In the genomic region with DNA sequence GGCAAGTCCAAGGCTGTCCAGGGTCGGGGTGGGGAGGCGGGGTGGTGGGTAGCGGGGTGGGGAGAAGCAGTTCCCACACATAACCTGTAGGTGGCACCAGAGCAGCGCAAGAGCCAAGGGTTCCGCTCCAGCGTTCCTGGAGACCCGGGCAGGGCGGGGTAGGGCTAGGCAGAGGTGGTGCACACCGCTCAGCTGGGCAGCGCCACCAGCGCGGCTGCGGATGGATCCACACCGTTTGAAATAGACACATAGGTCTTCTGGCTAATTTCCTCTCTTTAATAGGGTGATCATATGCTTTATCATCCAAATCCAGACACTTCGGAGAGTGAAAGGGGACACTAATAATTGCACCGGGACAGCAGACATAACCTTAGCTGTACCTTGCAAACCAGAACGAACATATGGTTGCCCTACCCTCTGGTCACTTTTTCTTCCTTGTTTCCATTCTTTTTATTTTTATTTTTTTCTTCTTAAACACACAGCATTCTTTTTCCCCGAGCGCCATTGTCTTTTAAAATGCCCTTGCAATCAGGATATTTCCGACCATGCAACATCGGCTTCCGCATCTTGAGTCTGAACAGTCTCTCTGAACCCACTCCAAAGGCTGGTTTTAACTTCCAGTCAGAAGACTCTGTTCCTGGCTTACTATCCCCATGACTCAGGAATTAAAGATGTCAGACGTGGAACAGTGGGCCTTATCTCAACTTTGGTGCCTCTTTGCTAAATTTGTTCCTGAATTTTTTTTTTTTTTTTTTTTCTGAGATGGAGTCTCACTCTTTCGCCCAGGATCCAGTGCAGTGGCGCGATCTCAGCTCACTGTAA, we compare ENCODE assay signal across 1 cellular context.
TF ChIP-seq lines count a peak whose summit lies in the region.

No MANE protein-coding gene starts in this region.

TF ChIP-seq in HEK293, 187 proteins besides CTCF, POLR2A, EP300 and RAD21 (continued from another document and continues in another):
- no peak for TF ChIP-seq ZNF624 (tag by site-specific recombination; IDR thresholded peaks at IDR 0.05)
- TF ChIP-seq ZNF394 (tag by site-specific recombination; IDR thresholded peaks at IDR 0.05; ENCODE audit: borderline replicate concordance), result no peak
- TF ChIP-seq, protein P1, sequence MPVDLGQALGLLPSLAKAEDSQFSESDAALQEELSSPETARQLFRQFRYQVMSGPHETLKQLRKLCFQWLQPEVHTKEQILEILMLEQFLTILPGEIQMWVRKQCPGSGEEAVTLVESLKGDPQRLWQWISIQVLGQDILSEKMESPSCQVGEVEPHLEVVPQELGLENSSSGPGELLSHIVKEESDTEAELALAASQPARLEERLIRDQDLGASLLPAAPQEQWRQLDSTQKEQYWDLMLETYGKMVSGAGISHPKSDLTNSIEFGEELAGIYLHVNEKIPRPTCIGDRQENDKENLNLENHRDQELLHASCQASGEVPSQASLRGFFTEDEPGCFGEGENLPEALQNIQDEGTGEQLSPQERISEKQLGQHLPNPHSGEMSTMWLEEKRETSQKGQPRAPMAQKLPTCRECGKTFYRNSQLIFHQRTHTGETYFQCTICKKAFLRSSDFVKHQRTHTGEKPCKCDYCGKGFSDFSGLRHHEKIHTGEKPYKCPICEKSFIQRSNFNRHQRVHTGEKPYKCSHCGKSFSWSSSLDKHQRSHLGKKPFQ (tag by site-specific recombination; IDR thresholded peaks at IDR 0.05), result peak; percentile 69; the same call in 1 of the 2 replicates
- TF ChIP-seq, protein P2, sequence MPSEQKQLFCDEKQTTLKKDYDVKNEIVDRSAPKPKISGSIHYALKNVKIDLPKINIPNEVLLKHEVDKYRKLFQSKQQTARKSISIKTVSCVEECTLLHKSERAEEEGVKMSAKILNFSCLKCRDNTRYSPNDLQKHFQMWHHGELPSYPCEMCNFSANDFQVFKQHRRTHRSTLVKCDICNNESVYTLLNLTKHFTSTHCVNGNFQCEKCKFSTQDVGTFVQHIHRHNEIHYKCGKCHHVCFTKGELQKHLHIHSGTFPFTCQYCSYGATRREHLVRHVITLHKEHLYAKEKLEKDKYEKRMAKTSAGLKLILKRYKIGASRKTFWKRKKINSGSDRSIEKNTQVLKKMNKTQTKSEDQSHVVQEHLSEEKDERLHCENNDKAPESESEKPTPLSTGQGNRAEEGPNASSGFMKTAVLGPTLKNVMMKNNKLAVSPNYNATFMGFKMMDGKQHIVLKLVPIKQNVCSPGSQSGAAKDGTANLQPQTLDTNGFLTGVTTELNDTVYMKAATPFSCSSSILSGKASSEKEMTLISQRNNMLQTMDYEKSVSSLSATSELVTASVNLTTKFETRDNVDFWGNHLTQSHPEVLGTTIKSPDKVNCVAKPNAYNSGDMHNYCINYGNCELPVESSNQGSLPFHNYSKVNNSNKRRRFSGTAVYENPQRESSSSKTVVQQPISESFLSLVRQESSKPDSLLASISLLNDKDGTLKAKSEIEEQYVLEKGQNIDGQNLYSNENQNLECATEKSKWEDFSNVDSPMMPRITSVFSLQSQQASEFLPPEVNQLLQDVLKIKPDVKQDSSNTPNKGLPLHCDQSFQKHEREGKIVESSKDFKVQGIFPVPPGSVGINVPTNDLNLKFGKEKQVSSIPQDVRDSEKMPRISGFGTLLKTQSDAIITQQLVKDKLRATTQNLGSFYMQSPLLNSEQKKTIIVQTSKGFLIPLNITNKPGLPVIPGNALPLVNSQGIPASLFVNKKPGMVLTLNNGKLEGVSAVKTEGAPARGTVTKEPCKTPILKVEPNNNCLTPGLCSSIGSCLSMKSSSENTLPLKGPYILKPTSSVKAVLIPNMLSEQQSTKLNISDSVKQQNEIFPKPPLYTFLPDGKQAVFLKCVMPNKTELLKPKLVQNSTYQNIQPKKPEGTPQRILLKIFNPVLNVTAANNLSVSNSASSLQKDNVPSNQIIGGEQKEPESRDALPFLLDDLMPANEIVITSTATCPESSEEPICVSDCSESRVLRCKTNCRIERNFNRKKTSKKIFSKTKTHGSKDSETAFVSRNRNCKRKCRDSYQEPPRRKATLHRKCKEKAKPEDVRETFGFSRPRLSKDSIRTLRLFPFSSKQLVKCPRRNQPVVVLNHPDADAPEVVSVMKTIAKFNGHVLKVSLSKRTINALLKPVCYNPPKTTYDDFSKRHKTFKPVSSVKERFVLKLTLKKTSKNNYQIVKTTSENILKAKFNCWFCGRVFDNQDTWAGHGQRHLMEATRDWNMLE (tag by site-specific recombination; conservative IDR thresholded peaks at IDR 0.05; ENCODE audit: low read depth), result no peak
- TF ChIP-seq FEZF1 (tag by site-specific recombination; IDR thresholded peaks at IDR 0.05), result no peak
- no peak for TF ChIP-seq ZBTB20 (tag by site-specific recombination; IDR thresholded peaks at IDR 0.05)
- TF ChIP-seq ZNF175 (tag by site-specific recombination; IDR thresholded peaks at IDR 0.05), result no peak
- no peak for TF ChIP-seq ZSCAN23 (tag by site-specific recombination; IDR thresholded peaks at IDR 0.05)
- TF ChIP-seq, protein P3, sequence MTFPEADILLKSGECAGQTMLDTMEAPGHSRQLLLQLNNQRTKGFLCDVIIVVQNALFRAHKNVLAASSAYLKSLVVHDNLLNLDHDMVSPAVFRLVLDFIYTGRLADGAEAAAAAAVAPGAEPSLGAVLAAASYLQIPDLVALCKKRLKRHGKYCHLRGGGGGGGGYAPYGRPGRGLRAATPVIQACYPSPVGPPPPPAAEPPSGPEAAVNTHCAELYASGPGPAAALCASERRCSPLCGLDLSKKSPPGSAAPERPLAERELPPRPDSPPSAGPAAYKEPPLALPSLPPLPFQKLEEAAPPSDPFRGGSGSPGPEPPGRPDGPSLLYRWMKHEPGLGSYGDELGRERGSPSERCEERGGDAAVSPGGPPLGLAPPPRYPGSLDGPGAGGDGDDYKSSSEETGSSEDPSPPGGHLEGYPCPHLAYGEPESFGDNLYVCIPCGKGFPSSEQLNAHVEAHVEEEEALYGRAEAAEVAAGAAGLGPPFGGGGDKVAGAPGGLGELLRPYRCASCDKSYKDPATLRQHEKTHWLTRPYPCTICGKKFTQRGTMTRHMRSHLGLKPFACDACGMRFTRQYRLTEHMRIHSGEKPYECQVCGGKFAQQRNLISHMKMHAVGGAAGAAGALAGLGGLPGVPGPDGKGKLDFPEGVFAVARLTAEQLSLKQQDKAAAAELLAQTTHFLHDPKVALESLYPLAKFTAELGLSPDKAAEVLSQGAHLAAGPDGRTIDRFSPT (tag by site-specific recombination; IDR thresholded peaks at IDR 0.05), result peak; percentile 87
- TF ChIP-seq ZNF660 (tag by site-specific recombination; IDR thresholded peaks at IDR 0.05), result peak; percentile 55
- no peak for TF ChIP-seq KLF1 (tag by site-specific recombination; IDR thresholded peaks at IDR 0.05)
- no peak for TF ChIP-seq HOXD13 (CRISPR knock-in tag; IDR thresholded peaks at IDR 0.05; ENCODE audit: borderline replicate concordance)
- no peak for TF ChIP-seq ZNF133 (tag by site-specific recombination; IDR thresholded peaks at IDR 0.05)
- no peak for TF ChIP-seq RBAK (tag by site-specific recombination; IDR thresholded peaks at IDR 0.05)
- TF ChIP-seq, protein P4, sequence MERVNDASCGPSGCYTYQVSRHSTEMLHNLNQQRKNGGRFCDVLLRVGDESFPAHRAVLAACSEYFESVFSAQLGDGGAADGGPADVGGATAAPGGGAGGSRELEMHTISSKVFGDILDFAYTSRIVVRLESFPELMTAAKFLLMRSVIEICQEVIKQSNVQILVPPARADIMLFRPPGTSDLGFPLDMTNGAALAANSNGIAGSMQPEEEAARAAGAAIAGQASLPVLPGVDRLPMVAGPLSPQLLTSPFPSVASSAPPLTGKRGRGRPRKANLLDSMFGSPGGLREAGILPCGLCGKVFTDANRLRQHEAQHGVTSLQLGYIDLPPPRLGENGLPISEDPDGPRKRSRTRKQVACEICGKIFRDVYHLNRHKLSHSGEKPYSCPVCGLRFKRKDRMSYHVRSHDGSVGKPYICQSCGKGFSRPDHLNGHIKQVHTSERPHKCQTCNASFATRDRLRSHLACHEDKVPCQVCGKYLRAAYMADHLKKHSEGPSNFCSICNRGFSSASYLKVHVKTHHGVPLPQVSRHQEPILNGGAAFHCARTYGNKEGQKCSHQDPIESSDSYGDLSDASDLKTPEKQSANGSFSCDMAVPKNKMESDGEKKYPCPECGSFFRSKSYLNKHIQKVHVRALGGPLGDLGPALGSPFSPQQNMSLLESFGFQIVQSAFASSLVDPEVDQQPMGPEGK (tag by site-specific recombination; IDR thresholded peaks at IDR 0.05), result no peak
- no peak for TF ChIP-seq GLI4 (tag by site-specific recombination; IDR thresholded peaks at IDR 0.05)
- TF ChIP-seq GLIS1 (tag by site-specific recombination; IDR thresholded peaks at IDR 0.05), result peak; percentile 19; the same call in 1 of the 2 replicates
- TF ChIP-seq ZNF629 (tag by site-specific recombination; IDR thresholded peaks at IDR 0.05), result no peak
- no peak for TF ChIP-seq ZNF140 (tag by site-specific recombination; IDR thresholded peaks at IDR 0.05)
- no peak for TF ChIP-seq ZNF830 (tag by site-specific recombination; IDR thresholded peaks at IDR 0.05; ENCODE audit: low read depth)
- TF ChIP-seq ZSCAN30 (tag by site-specific recombination; IDR thresholded peaks at IDR 0.05), result peak; percentile 64
- TF ChIP-seq, protein P5, sequence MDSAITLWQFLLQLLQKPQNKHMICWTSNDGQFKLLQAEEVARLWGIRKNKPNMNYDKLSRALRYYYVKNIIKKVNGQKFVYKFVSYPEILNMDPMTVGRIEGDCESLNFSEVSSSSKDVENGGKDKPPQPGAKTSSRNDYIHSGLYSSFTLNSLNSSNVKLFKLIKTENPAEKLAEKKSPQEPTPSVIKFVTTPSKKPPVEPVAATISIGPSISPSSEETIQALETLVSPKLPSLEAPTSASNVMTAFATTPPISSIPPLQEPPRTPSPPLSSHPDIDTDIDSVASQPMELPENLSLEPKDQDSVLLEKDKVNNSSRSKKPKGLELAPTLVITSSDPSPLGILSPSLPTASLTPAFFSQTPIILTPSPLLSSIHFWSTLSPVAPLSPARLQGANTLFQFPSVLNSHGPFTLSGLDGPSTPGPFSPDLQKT (IDR thresholded peaks at IDR 0.05; ENCODE audit: borderline replicate concordance, low read depth, low read length), result no peak
- TF ChIP-seq, protein P6, sequence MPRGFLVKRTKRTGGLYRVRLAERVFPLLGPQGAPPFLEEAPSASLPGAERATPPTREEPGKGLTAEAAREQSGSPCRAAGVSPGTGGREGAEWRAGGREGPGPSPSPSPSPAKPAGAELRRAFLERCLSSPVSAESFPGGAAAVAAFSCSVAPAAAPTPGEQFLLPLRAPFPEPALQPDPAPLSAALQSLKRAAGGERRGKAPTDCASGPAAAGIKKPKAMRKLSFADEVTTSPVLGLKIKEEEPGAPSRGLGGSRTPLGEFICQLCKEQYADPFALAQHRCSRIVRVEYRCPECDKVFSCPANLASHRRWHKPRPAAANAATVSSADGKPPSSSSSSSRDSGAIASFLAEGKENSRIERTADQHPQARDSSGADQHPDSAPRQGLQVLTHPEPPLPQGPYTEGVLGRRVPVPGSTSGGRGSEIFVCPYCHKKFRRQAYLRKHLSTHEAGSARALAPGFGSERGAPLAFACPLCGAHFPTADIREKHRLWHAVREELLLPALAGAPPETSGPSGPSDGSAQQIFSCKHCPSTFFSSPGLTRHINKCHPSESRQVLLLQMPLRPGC (tag by site-specific recombination; IDR thresholded peaks at IDR 0.05), result no peak
- TF ChIP-seq ZNF501 (tag by site-specific recombination; IDR thresholded peaks at IDR 0.05), result no peak
- no peak for TF ChIP-seq ZEB2 (tag by site-specific recombination; IDR thresholded peaks at IDR 0.05)
- peak; percentile 74 for TF ChIP-seq ZNF600 (tag by site-specific recombination; IDR thresholded peaks at IDR 0.05)
- TF ChIP-seq, protein P7, sequence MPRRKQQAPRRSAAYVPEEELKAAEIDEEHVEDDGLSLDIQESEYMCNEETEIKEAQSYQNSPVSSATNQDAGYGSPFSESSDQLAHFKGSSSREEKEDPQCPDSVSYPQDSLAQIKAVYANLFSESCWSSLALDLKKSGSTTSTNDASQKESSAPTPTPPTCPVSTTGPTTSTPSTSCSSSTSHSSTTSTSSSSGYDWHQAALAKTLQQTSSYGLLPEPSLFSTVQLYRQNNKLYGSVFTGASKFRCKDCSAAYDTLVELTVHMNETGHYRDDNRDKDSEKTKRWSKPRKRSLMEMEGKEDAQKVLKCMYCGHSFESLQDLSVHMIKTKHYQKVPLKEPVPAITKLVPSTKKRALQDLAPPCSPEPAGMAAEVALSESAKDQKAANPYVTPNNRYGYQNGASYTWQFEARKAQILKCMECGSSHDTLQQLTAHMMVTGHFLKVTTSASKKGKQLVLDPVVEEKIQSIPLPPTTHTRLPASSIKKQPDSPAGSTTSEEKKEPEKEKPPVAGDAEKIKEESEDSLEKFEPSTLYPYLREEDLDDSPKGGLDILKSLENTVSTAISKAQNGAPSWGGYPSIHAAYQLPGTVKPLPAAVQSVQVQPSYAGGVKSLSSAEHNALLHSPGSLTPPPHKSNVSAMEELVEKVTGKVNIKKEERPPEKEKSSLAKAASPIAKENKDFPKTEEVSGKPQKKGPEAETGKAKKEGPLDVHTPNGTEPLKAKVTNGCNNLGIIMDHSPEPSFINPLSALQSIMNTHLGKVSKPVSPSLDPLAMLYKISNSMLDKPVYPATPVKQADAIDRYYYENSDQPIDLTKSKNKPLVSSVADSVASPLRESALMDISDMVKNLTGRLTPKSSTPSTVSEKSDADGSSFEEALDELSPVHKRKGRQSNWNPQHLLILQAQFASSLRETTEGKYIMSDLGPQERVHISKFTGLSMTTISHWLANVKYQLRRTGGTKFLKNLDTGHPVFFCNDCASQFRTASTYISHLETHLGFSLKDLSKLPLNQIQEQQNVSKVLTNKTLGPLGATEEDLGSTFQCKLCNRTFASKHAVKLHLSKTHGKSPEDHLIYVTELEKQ (tag by site-specific recombination; IDR thresholded peaks at IDR 0.05; ENCODE audit: borderline replicate concordance), result no peak
- TF ChIP-seq GLIS2 (tag by site-specific recombination; IDR thresholded peaks at IDR 0.05), result peak; percentile 33; the same call in 1 of the 2 replicates
- TF ChIP-seq MYNN (tag by site-specific recombination; IDR thresholded peaks at IDR 0.05; ENCODE audit: borderline replicate concordance), result no peak
- no peak for TF ChIP-seq ZNF169 (tag by site-specific recombination; IDR thresholded peaks at IDR 0.05)
- 0 out of 2 replicates have a peak, but pooled peaks have one; percentile 45 for TF ChIP-seq KLF8 (tag by site-specific recombination; IDR thresholded peaks at IDR 0.05)
- TF ChIP-seq, protein P8, sequence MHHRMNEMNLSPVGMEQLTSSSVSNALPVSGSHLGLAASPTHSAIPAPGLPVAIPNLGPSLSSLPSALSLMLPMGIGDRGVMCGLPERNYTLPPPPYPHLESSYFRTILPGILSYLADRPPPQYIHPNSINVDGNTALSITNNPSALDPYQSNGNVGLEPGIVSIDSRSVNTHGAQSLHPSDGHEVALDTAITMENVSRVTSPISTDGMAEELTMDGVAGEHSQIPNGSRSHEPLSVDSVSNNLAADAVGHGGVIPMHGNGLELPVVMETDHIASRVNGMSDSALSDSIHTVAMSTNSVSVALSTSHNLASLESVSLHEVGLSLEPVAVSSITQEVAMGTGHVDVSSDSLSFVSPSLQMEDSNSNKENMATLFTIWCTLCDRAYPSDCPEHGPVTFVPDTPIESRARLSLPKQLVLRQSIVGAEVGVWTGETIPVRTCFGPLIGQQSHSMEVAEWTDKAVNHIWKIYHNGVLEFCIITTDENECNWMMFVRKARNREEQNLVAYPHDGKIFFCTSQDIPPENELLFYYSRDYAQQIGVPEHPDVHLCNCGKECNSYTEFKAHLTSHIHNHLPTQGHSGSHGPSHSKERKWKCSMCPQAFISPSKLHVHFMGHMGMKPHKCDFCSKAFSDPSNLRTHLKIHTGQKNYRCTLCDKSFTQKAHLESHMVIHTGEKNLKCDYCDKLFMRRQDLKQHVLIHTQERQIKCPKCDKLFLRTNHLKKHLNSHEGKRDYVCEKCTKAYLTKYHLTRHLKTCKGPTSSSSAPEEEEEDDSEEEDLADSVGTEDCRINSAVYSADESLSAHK (tag by site-specific recombination; IDR thresholded peaks at IDR 0.05), result no peak
- peak; percentile 51 for TF ChIP-seq ZNF654 (tag by site-specific recombination; IDR thresholded peaks at IDR 0.05; ENCODE audit: low read depth)
- TF ChIP-seq ZNF701 (tag by site-specific recombination; IDR thresholded peaks at IDR 0.05), result no peak
- no peak for TF ChIP-seq ZFP69B (tag by site-specific recombination; IDR thresholded peaks at IDR 0.05)
- no peak for TF ChIP-seq ZNF747 (tag by site-specific recombination; IDR thresholded peaks at IDR 0.05)
- TF ChIP-seq SP2 (tag by site-specific recombination; IDR thresholded peaks at IDR 0.05), result no peak
